ENCODE assay signal across 17 cellular contexts in genomic region chr6:133169901-133170300, GRCh38.
DNase-seq lines count a peak whose midpoint lies in the region; ATAC-seq and TF ChIP-seq lines count a peak whose summit lies in the region.
"Had no signal": no experiment of that assay in that cellular context is flagged by ENCODE, and none has a peak within 500 bp of the region (broad histone marks: within the 10 kb centered on the region; RNA-seq: fewer than 3 reads in every experiment).

No MANE protein-coding gene starts in this region.

- H3K9me3 Mint-ChIP-seq in neural progenitor cell (no peaks in the 10 kb centered on the region), glutamatergic neuron (ENCODE audit: unreplicated experiment) (peaks cover 2% of the 10 kb centered on the region)
- H3K9me3 Mint-ChIP-seq: CD4-positive, alpha-beta T cell had no signal

- no peaks in the 10 kb centered on the region for H3K79me2 ChIP-seq in neural progenitor cell (ENCODE audit: low read depth)

- H3K9ac ChIP-seq in HUES48 (ENCODE audit: low read depth, low read length) (no peak overlapping the region), neural progenitor cell (no peak overlapping the region)

- H3K4me3 ChIP-seq in HUES48 (ENCODE audit: low read depth, low read length) = peak overlapping the region; percentile 35; the same call in 1 of the 2 replicates
- no peak overlapping the region for H3K4me3 ChIP-seq in neural progenitor cell
- H3K4me3 ChIP-seq: GM12878 had no signal

- DNase-seq in NCI-H748 (lab: John Stamatoyannopoulos, UW; ENCODE audit: unreplicated experiment) = peak; percentile 7
- no peak for DNase-seq in NCI-H748 treated with DMSO at 0.1 percent for 48 hours (lab: John Stamatoyannopoulos, UW)
- peak; percentile 20 to 61 for DNase-seq in NCI-H446 (lab: John Stamatoyannopoulos, UW)
- DNase-seq in neural progenitor cell (ENCODE audit: low spot score) = peak; percentile 11
- no peak for DNase-seq in glutamatergic neuron
- DNase-seq in D341Med (ENCODE audit: low spot score) = no peak
- DNase-seq: C1 segment of cervical spinal cord; Calu3; CD4-positive, alpha-beta T cell; DMS79; GOT3 had no signal

- H4K20me1 ChIP-seq in neural progenitor cell (ENCODE audit: low read depth) = no peaks in the 10 kb centered on the region

- no peaks in the 10 kb centered on the region for H3K27me3 ChIP-seq in HUES48 (ENCODE audit: control insufficient read depth, insufficient read depth, low read length)
- no peaks in the 10 kb centered on the region for H3K27me3 ChIP-seq in neural progenitor cell

- no peaks in the 10 kb centered on the region for H3K36me3 ChIP-seq in HUES48 (ENCODE audit: control insufficient read depth, insufficient read depth, low read length)
- no peaks in the 10 kb centered on the region for H3K36me3 ChIP-seq in neural progenitor cell

- no peak for ATAC-seq in GM18909 (IDR thresholded peaks at IDR 0.05; ENCODE audit: poor library complexity, unreplicated experiment)
- ATAC-seq: GM12878, HCT116, HepG2 had no signal

- no peaks in the 10 kb centered on the region for H3K36me3 Mint-ChIP-seq in neural progenitor cell
- no peaks in the 10 kb centered on the region for H3K36me3 Mint-ChIP-seq in glutamatergic neuron (ENCODE audit: unreplicated experiment)

- H2AFZ ChIP-seq in neural progenitor cell (replicated peaks) = no peak overlapping the region

- no peak overlapping the region for H3K4me2 ChIP-seq in neural progenitor cell

- H3K4me1 ChIP-seq in HUES48 (ENCODE audit: control insufficient read depth, insufficient read depth, low read length) = peaks cover 13% of the 10 kb centered on the region
- peaks cover 9% of the 10 kb centered on the region for H3K4me1 ChIP-seq in neural progenitor cell

- no peaks in the 10 kb centered on the region for H3F3A ChIP-seq in neural progenitor cell (ENCODE audit: low read depth)

- peaks cover 8% of the 10 kb centered on the region; the same call in 1 of the 2 replicates for H3K9me3 ChIP-seq in HUES48 (ENCODE audit: control insufficient read depth, insufficient read depth, low read length)
- no peaks in the 10 kb centered on the region for H3K9me3 ChIP-seq in neural progenitor cell (ENCODE audit: low read depth)

- TF ChIP-seq CTCF in neural progenitor cell (IDR thresholded peaks at IDR 0.05) (no peak), glutamatergic neuron (IDR thresholded peaks at IDR 0.05; ENCODE audit: partially characterized antibody, unreplicated experiment) (no peak)

- H3K27me3 Mint-ChIP-seq in neural progenitor cell (ENCODE audit: insufficient read depth, low read depth) (no peaks in the 10 kb centered on the region), glutamatergic neuron (ENCODE audit: unreplicated experiment) (peaks cover 2% of the 10 kb centered on the region)
- H3K27me3 Mint-ChIP-seq: B cell; CD4-positive, alpha-beta T cell had no signal

- H3K27ac ChIP-seq in HUES48 (ENCODE audit: low read depth, low read length) = no peak overlapping the region
- H3K27ac ChIP-seq in neural progenitor cell = no peak overlapping the region

- H3K4me1 Mint-ChIP-seq in neural progenitor cell (no peaks in the 10 kb centered on the region), glutamatergic neuron (ENCODE audit: low read depth, unreplicated experiment) (no peaks in the 10 kb centered on the region)
- H3K4me1 Mint-ChIP-seq: B cell had no signal

- H3K4me3 Mint-ChIP-seq in neural progenitor cell (no peak overlapping the region), glutamatergic neuron (ENCODE audit: unreplicated experiment) (no peak overlapping the region)
- H3K4me3 Mint-ChIP-seq: B cell; CD4-positive, alpha-beta T cell had no signal

- no peak overlapping the region for H3K27ac Mint-ChIP-seq in neural progenitor cell
- no peak overlapping the region for H3K27ac Mint-ChIP-seq in glutamatergic neuron (ENCODE audit: unreplicated experiment)
- H3K27ac Mint-ChIP-seq: B cell; CD4-positive, alpha-beta T cell had no signal

Comparison
In these comparisons a context has a peak if more than half of its experiments do, and no peak if none do; other contexts are left out.
1. DNase-seq: peak in NCI-H748 (single experiment), NCI-H446 (2 of 2) and neural progenitor cell (single experiment); none in NCI-H748 treated with DMSO at 0.1 percent for 48 hours (single experiment), glutamatergic neuron (single experiment) and D341Med (single experiment).